ENCODE assay signal across 19 cellular contexts in genomic region chr15:70521576-70522322, GRCh38.
DNase-seq lines count a peak whose midpoint lies in the region; ATAC-seq and TF ChIP-seq lines count a peak whose summit lies in the region.
"Had no signal": no experiment of that assay in that cellular context is flagged by ENCODE, and none has a peak within 500 bp of the region (broad histone marks: within the 10 kb centered on the region; RNA-seq: fewer than 3 reads in every experiment).

No MANE protein-coding gene starts in this region.

- H3K9me3 ChIP-seq in HEK293 (ENCODE audit: control insufficient read depth, insufficient read depth, low read depth, low read length) (no peaks in the 10 kb centered on the region), sigmoid colon (no peaks in the 10 kb centered on the region)

- DNase-seq in activated T-cell treated with anti-CD3 and anti-CD28 coated beads, Interleukin-2, amount 50 U/mL, for 24 hours, result peak; percentile 15
- no peak for DNase-seq in activated T-cell treated with anti-CD3 and anti-CD28 coated beads, Interleukin-2, amount 50 U/mL, for 1 hour
- no peak for DNase-seq in central memory CD8-positive, alpha-beta T cell (ENCODE audit: low spot score in 2 of 2)
- DNase-seq in sigmoid colon (peak; percentile 41), dermis blood vessel endothelial cell (no peak), activated gamma-delta T cell treated with Interleukin-2 at 50 U/mL for 16 hours (no peak)
- DNase-seq: DMS79, KBM-7, MV-4-11, NCI-H1417 treated with DMSO at 0.1 percent for 48 hours, NCI-H1930, NCI-H226, NCI-H524 treated with DMSO at 0.1 percent for 48 hours, PC-3, RPMI8226 had no signal

- H3K36me3 ChIP-seq in HEK293 (ENCODE audit: control insufficient read depth in 2 of 2, insufficient read depth in 1 of 2, low read length in 2 of 2) (no peaks in the 10 kb centered on the region), sigmoid colon (no peaks in the 10 kb centered on the region)

- no peak for TF ChIP-seq CTCF in HEK293 (tag by site-specific recombination; IDR thresholded peaks at IDR 0.05)
- no peak for TF ChIP-seq CTCF in sigmoid colon (IDR thresholded peaks at IDR 0.05)

- H3K4me3 ChIP-seq in HEK293 (ENCODE audit: low read depth, low read length) (no peak overlapping the region), sigmoid colon (no peak overlapping the region)

- H3K4me1 ChIP-seq in HEK293 (ENCODE audit: control insufficient read depth, insufficient read depth, low read length) (peaks cover 17% of the 10 kb centered on the region), sigmoid colon (peaks cover 0 to 9% (median 8%) of the 10 kb centered on the region in 4 donors)

- CTCF ChIA-PET in HEK293 (lab: Yijun Ruan, JAX), result interaction anchor here (0.5 to 3.1 kb wide), 5 partner anchors 7 to 1260 kb away, joined by 3 to 13 read pairs (median 8); no protein-coding TSS in a partner anchor

- no peaks in the 10 kb centered on the region for H3K27me3 ChIP-seq in sigmoid colon

- H3K36me3 Mint-ChIP-seq in activated T-cell treated with anti-CD3 and anti-CD28 coated beads, Interleukin-2, amount 50 U/mL, for 24 hours (ENCODE audit: low read depth), result no peaks in the 10 kb centered on the region
- peaks cover 2% of the 10 kb centered on the region for H3K36me3 Mint-ChIP-seq in central memory CD8-positive, alpha-beta T cell (ENCODE audit: insufficient read depth)

- H3K27ac ChIP-seq in HEK293 (ENCODE audit: extremely low read depth, low read depth, low read length) (no peak overlapping the region), sigmoid colon (no peak overlapping the region)

- H3K27ac Mint-ChIP-seq in activated T-cell treated with anti-CD3 and anti-CD28 coated beads, Interleukin-2, amount 50 U/mL, for 24 hours, result no peak overlapping the region
- peak overlapping the region; percentile 20 for H3K27ac Mint-ChIP-seq in central memory CD8-positive, alpha-beta T cell (ENCODE audit: low read depth)
- H3K27ac Mint-ChIP-seq: CD8-positive, alpha-beta memory T cell had no signal

- H3K4me1 Mint-ChIP-seq in activated T-cell treated with anti-CD3 and anti-CD28 coated beads, Interleukin-2, amount 50 U/mL, for 24 hours (ENCODE audit: low read depth), result peaks cover 12% of the 10 kb centered on the region
- peaks cover 19% of the 10 kb centered on the region for H3K4me1 Mint-ChIP-seq in central memory CD8-positive, alpha-beta T cell

- H3K27me3 Mint-ChIP-seq in activated T-cell treated with anti-CD3 and anti-CD28 coated beads, Interleukin-2, amount 50 U/mL, for 24 hours, result no peaks in the 10 kb centered on the region
- H3K27me3 Mint-ChIP-seq in central memory CD8-positive, alpha-beta T cell, result no peaks in the 10 kb centered on the region

- POLR2A ChIA-PET in HEK293 (lab: Yijun Ruan, JAX), result no interaction called here

- no peak overlapping the region for H3K4me3 Mint-ChIP-seq in activated T-cell treated with anti-CD3 and anti-CD28 coated beads, Interleukin-2, amount 50 U/mL, for 24 hours
- H3K4me3 Mint-ChIP-seq in central memory CD8-positive, alpha-beta T cell, result no peak overlapping the region
- H3K4me3 Mint-ChIP-seq: CD8-positive, alpha-beta memory T cell had no signal

- intact Hi-C loops in sigmoid colon (cut with DNase I), result no loop called here

- no peak for TF ChIP-seq POLR2A in sigmoid colon (IDR thresholded peaks at IDR 0.05)

- WGBS in sigmoid colon, 2 donors, result 95 to 96% methylated on average over 11 of the region's 11 CpGs

- H3K9me3 Mint-ChIP-seq in activated T-cell treated with anti-CD3 and anti-CD28 coated beads, Interleukin-2, amount 50 U/mL, for 24 hours, result no peaks in the 10 kb centered on the region
- H3K9me3 Mint-ChIP-seq in central memory CD8-positive, alpha-beta T cell, result no peaks in the 10 kb centered on the region
- H3K9me3 Mint-ChIP-seq: CD8-positive, alpha-beta memory T cell had no signal

- TF ChIP-seq EP300 in sigmoid colon (IDR thresholded peaks at IDR 0.05), result no peak

- no peak for ATAC-seq in central memory CD8-positive, alpha-beta T cell (replicated peaks; ENCODE audit: extremely low read depth, poor library complexity, severe bottlenecking)
- ATAC-seq in GM18870 (IDR thresholded peaks at IDR 0.05; ENCODE audit: unreplicated experiment), result no peak
- ATAC-seq: HepG2, PC-3 had no signal

TF ChIP-seq in HEK293, 187 proteins besides CTCF, POLR2A, EP300 and RAD21:
- TF ChIP-seq ZNF791 (tag by site-specific recombination; IDR thresholded peaks at IDR 0.05), result no peak
- TF ChIP-seq MEIS1 (CRISPR knock-in tag; IDR thresholded peaks at IDR 0.05; ENCODE audit: borderline replicate concordance), result no peak
- TF ChIP-seq SCRT1 (tag by site-specific recombination; IDR thresholded peaks at IDR 0.05; ENCODE audit: borderline replicate concordance), result peak; percentile 85
- no peak for TF ChIP-seq ZNF335 (tag by site-specific recombination; conservative IDR thresholded peaks at IDR 0.05)
- peak; percentile 90 for TF ChIP-seq SCRT2 (tag by site-specific recombination; IDR thresholded peaks at IDR 0.05)
- TF ChIP-seq ZNF350 (tag by site-specific recombination; IDR thresholded peaks at IDR 0.05), result no peak

Comparison
In these comparisons a context has a peak if more than half of its experiments do, and no peak if none do; other contexts are left out.
1. DNase-seq: peak in activated T-cell treated with anti-CD3 and anti-CD28 coated beads, Interleukin-2, amount 50 U/mL, for 24 hours (single experiment) and sigmoid colon (single experiment); none in activated T-cell treated with anti-CD3 and anti-CD28 coated beads, Interleukin-2, amount 50 U/mL, for 1 hour (single experiment), central memory CD8-positive, alpha-beta T cell (0 of 2), dermis blood vessel endothelial cell (single experiment) and activated gamma-delta T cell treated with Interleukin-2 at 50 U/mL for 16 hours (single experiment).